Comparison of ENCODE assay signal across 21 cellular contexts in genomic region chr22:23530106-23530505, GRCh38. TPM values are rescaled to one million over a fixed set of nuclear protein-coding genes. Genes with fewer than 3 reads are reported as not detected.
DNase-seq lines count a peak whose midpoint lies in the region; ATAC-seq and TF ChIP-seq lines count a peak whose summit lies in the region.
"Had no signal": no experiment of that assay in that cellular context is flagged by ENCODE, and none has a peak within 500 bp of the region (broad histone marks: within the 10 kb centered on the region; RNA-seq: fewer than 3 reads in every experiment).

No MANE protein-coding gene starts in this region.

- H2BK5ac ChIP-seq in mesenchymal stem cell (ENCODE audit: low read depth, low read length, poor library complexity, severe bottlenecking) (no peak overlapping the region), trophoblast cell (ENCODE audit: low read depth, low read length, poor library complexity) (no peak overlapping the region)

- no peak overlapping the region for H4K12ac ChIP-seq in trophoblast cell (ENCODE audit: low read depth, low read length)

- H3K4me1 ChIP-seq in mesenchymal stem cell (ENCODE audit: control insufficient read depth, insufficient read depth, low read depth, low read length), result peaks cover 2% of the 10 kb centered on the region
- peaks cover 17 to 31% of the 10 kb centered on the region in 2 experiments for H3K4me1 ChIP-seq in trophoblast cell (ENCODE audit: control insufficient read depth in 1 of 2, insufficient read depth in 2 of 2, low read length in 2 of 2)
- H3K4me1 ChIP-seq in body of pancreas, result peaks cover 10% of the 10 kb centered on the region
- H3K4me1 ChIP-seq: SJCRH30 had no signal

- H2BK120ac ChIP-seq in mesenchymal stem cell (ENCODE audit: low read depth, low read length) (peak overlapping the region; percentile 15), trophoblast cell (ENCODE audit: insufficient read depth, low read length, poor library complexity) (peak overlapping the region; percentile 10)

- H3K27me3 ChIP-seq in mesenchymal stem cell (ENCODE audit: control insufficient read depth in 1 of 2, insufficient read depth in 1 of 2, low read length in 2 of 2) (peaks cover 34 to 45% of the 10 kb centered on the region in 2 experiments), trophoblast cell (ENCODE audit: insufficient read depth, low read length) (no peaks in the 10 kb centered on the region), body of pancreas (no peaks in the 10 kb centered on the region)
- H3K27me3 ChIP-seq: BLaER1 treated with 17β-estradiol and CSF1 and Interleukin-3, amounts not matched to agents 10 nM and 100 nM had no signal

- peaks cover 43% of the 10 kb centered on the region for H3K4me1 Mint-ChIP-seq in WTC11

- intact Hi-C loops in body of pancreas (cut with DNase I), result loop anchor here (10.0 kb wide), 3 partner anchors 95 to 315 kb away; no protein-coding TSS in a partner anchor

- H3K23ac ChIP-seq in mesenchymal stem cell (ENCODE audit: low read length in 2 of 2), result no peak overlapping the region
- H3K23ac ChIP-seq in trophoblast cell (ENCODE audit: low read length), result no peak overlapping the region

- CTCF ChIA-PET in WTC11 (lab: Charles Lee), result interaction anchor here (0.7 to 1.8 kb wide), 2 partner anchors 9 to 61 kb away, joined by 3 to 6 read pairs; no protein-coding TSS in a partner anchor

- H3K4ac ChIP-seq in mesenchymal stem cell (ENCODE audit: low read depth in 1 of 2, low read length in 2 of 2), result no peak overlapping the region
- H3K4ac ChIP-seq in trophoblast cell (ENCODE audit: low read depth, low read length), result no peak overlapping the region

- TF ChIP-seq CTCF in 22Rv1 (IDR thresholded peaks at IDR 0.05), result no peak
- TF ChIP-seq CTCF in body of pancreas (IDR thresholded peaks at IDR 0.05), result no peak
- TF ChIP-seq CTCF in WTC11 (IDR thresholded peaks at IDR 0.05), result no peak

- POLR2A ChIA-PET in WTC11 (lab: Charles Lee), result interaction anchor here (0.6 kb wide), 1 partner anchor 191 kb away, joined by 3 read pairs; no protein-coding TSS in a partner anchor

- H3K27me3 Mint-ChIP-seq in WTC11 (ENCODE audit: low read depth), result peaks cover 37% of the 10 kb centered on the region

- H3K14ac ChIP-seq in mesenchymal stem cell (ENCODE audit: low read length in 2 of 2), result peak overlapping the region in 1 of 2 experiments; percentile 26
- H3K14ac ChIP-seq in trophoblast cell (ENCODE audit: low read length), result no peak overlapping the region

- H3K36me3 ChIP-seq in KOPT-K1 (ENCODE audit: insufficient read depth, low read length) (no peaks in the 10 kb centered on the region), mesenchymal stem cell (ENCODE audit: control insufficient read depth in 1 of 2, insufficient read depth in 2 of 2, low read depth in 1 of 2, low read length in 2 of 2) (no peaks in the 10 kb centered on the region), trophoblast cell (ENCODE audit: control insufficient read depth in 1 of 2, insufficient read depth in 2 of 2, low read length in 2 of 2) (no peaks in the 10 kb centered on the region), body of pancreas (replicated peaks in 1 of 2; ENCODE audit: insufficient read depth in 1 of 2, low read depth in 2 of 2) (no peaks in the 10 kb centered on the region)
- H3K36me3 ChIP-seq: BLaER1 treated with 17β-estradiol and CSF1 and Interleukin-3, amounts not matched to agents 10 nM and 100 nM; SJCRH30 had no signal

- no peaks in the 10 kb centered on the region for H3K79me1 ChIP-seq in mesenchymal stem cell (replicated peaks; ENCODE audit: low read length, poor library complexity, severe bottlenecking)
- peaks cover 36% of the 10 kb centered on the region for H3K79me1 ChIP-seq in trophoblast cell (ENCODE audit: low read length)

- no peaks in the 10 kb centered on the region for H3K79me2 ChIP-seq in trophoblast cell (ENCODE audit: control insufficient read depth, insufficient read depth, low read length, poor library complexity)

- H3K4me2 ChIP-seq in mesenchymal stem cell (ENCODE audit: low read length, poor library complexity, severe bottlenecking) (no peak overlapping the region), trophoblast cell (ENCODE audit: low read length) (no peak overlapping the region)
- H3K4me2 ChIP-seq: A549 had no signal

- H2AK5ac ChIP-seq in mesenchymal stem cell (ENCODE audit: low read length, severe bottlenecking) (no peak overlapping the region), trophoblast cell (ENCODE audit: low read length) (peak overlapping the region; percentile 1)

- H3K27ac Mint-ChIP-seq in WTC11, result no peak overlapping the region

- H2AFZ ChIP-seq in mesenchymal stem cell (ENCODE audit: low read depth, low read length) (no peak overlapping the region), trophoblast cell (ENCODE audit: insufficient read depth, low read length, poor library complexity) (no peak overlapping the region)

- no peak overlapping the region for H3K4me3 Mint-ChIP-seq in WTC11

- H3K18ac ChIP-seq in mesenchymal stem cell (ENCODE audit: low read depth in 1 of 2, low read length in 2 of 2) (peak overlapping the region in 1 of 2 experiments; percentile 73), trophoblast cell (ENCODE audit: low read length) (no peak overlapping the region)

- H3K36me3 Mint-ChIP-seq in WTC11, result no peaks in the 10 kb centered on the region

- H3K27ac ChIP-seq in 22Rv1 (peak overlapping the region; percentile 100), KOPT-K1 (ENCODE audit: low read depth, low read length, poor library complexity, severe bottlenecking) (peak overlapping the region; percentile 92), mesenchymal stem cell (ENCODE audit: low read length, poor library complexity, severe bottlenecking) (no peak overlapping the region), trophoblast cell (ENCODE audit: low read depth, low read length) (no peak overlapping the region), body of pancreas (no peak overlapping the region)
- H3K27ac ChIP-seq: BLaER1 treated with 17β-estradiol and CSF1 and Interleukin-3, amounts not matched to agents 10 nM and 100 nM; RWPE1; SJCRH30 had no signal

- no peak for DNase-seq in mesenchymal stem cell
- no peak for DNase-seq in trophoblast cell
- no peak for DNase-seq in body of pancreas
- no peak for DNase-seq in WTC11 (ENCODE audit: low spot score)
- no peak for DNase-seq in C1 segment of cervical spinal cord (lab: John Stamatoyannopoulos, UW)
- DNase-seq: DMS153, EL, KBM-7, NCI-H1436, NCI-H2029 treated with DMSO at 0.1 percent for 48 hours, NCI-H2171 treated with DMSO at 0.1 percent for 48 hours, NCI-H446 treated with DMSO at 0.1 percent for 48 hours, PC-3, SJCRH30 had no signal

- H4K91ac ChIP-seq in mesenchymal stem cell (ENCODE audit: low read length), result peak overlapping the region; percentile 4
- peak overlapping the region; percentile 25 for H4K91ac ChIP-seq in trophoblast cell (ENCODE audit: low read depth, low read length)

- no peak for ATAC-seq in body of pancreas
- ATAC-seq in WTC11, result no peak
- ATAC-seq in HG03457 (IDR thresholded peaks at IDR 0.05; ENCODE audit: unreplicated experiment), result no peak
- ATAC-seq: A549, HCT116, PC-3 had no signal

- 97% methylated on average over 2 of the region's 2 CpGs for WGBS in mesenchymal stem cell
- no CpG with 5 or more reads among the region's 2 CpGs for WGBS in trophoblast cell (ENCODE audit: extremely low coverage, insufficient coverage, insufficient read length)
- WGBS in body of pancreas, 2 donors, result 73 to 87% methylated on average over 2 of the region's 2 CpGs

- H2BK12ac ChIP-seq in mesenchymal stem cell (ENCODE audit: low read length in 2 of 2), result peak overlapping the region; percentile 45 to 55
- H2BK12ac ChIP-seq in trophoblast cell (ENCODE audit: low read length), result peak overlapping the region; percentile 39

- no peak for TF ChIP-seq POLR2A in body of pancreas (IDR thresholded peaks at IDR 0.05)

- H3K9me3 Mint-ChIP-seq in WTC11, result no peaks in the 10 kb centered on the region

- no peaks in the 10 kb centered on the region for H3K9me3 ChIP-seq in KOPT-K1 (ENCODE audit: insufficient read depth, low read length, poor library complexity, severe bottlenecking)
- H3K9me3 ChIP-seq in mesenchymal stem cell (ENCODE audit: control insufficient read depth, low read length), result no peaks in the 10 kb centered on the region
- peaks cover 4% of the 10 kb centered on the region for H3K9me3 ChIP-seq in trophoblast cell (ENCODE audit: insufficient read depth, low read depth, low read length)
- H3K9me3 ChIP-seq in body of pancreas, result no peaks in the 10 kb centered on the region
- H3K9me3 ChIP-seq: A549; BLaER1 treated with 17β-estradiol and CSF1 and Interleukin-3, amounts not matched to agents 10 nM and 100 nM; SJCRH30 had no signal

- no peak overlapping the region for H3K9ac ChIP-seq in mesenchymal stem cell (ENCODE audit: low read length)
- no peak overlapping the region for H3K9ac ChIP-seq in trophoblast cell (ENCODE audit: low read length)
- H3K9ac ChIP-seq: BLaER1 treated with 17β-estradiol and CSF1 and Interleukin-3, amounts not matched to agents 10 nM and 100 nM had no signal

- H4K8ac ChIP-seq in mesenchymal stem cell (ENCODE audit: low read length) (no peak overlapping the region), trophoblast cell (ENCODE audit: low read depth, low read length) (no peak overlapping the region)

- H3K4me3 ChIP-seq in mesenchymal stem cell (ENCODE audit: insufficient read depth in 1 of 2, low read depth in 1 of 2, low read length in 2 of 2) (no peak overlapping the region), trophoblast cell (ENCODE audit: low read depth, low read length) (no peak overlapping the region), body of pancreas (no peak overlapping the region)
- H3K4me3 ChIP-seq: A549; BLaER1 treated with 17β-estradiol and CSF1 and Interleukin-3, amounts not matched to agents 10 nM and 100 nM; SJCRH30 had no signal

- peak overlapping the region; percentile 82 for H2BK15ac ChIP-seq in mesenchymal stem cell (ENCODE audit: low read depth, poor library complexity, severe bottlenecking)

TF ChIP-seq in WTC11, 78 proteins besides CTCF, POLR2A, EP300 and RAD21 (continues in another document):
- no peak for TF ChIP-seq MYBL2 (CRISPR knock-in tag; IDR thresholded peaks at IDR 0.05)
- TF ChIP-seq ATF6 (CRISPR knock-in tag; IDR thresholded peaks at IDR 0.05), result no peak

RNA-seq across cellular contexts. Expression of gene IGLL1, which starts 50.0 kb away (rescaled TPM):
- polyA plus RNA-seq in mesenchymal stem cell (2013, experiment 1 of 2), result not detected
- not detected for polyA plus RNA-seq in mesenchymal stem cell (2013, experiment 2 of 2)
- polyA plus RNA-seq in trophoblast cell (2013), result not detected in 2 replicates
- total RNA-seq in body of pancreas, result not detected
- total RNA-seq in WTC11 (2021), result not detected in 3 replicates
- total RNA-seq: PC-3 had no signal
- polyA plus RNA-seq: A549 had no signal

Comparison
In these comparisons a context has a peak if more than half of its experiments do, and no peak if none do; other contexts are left out.
1. H3K27ac ChIP-seq: peak in 22Rv1 (single experiment) and KOPT-K1 (single experiment); none in mesenchymal stem cell (single experiment), trophoblast cell (single experiment) and body of pancreas (0 of 4).